8 cellular contexts compared by ENCODE assay signal in genomic region chr11:59058120-59058917, GRCh38.
DNase-seq lines count a peak whose midpoint lies in the region; ATAC-seq and FAIRE-seq lines count a peak whose summit lies in the region.
"Not testable (repeated sequence)": the region's sequence is repeated elsewhere in the genome, so short reads cannot be mapped to it uniquely, and the experiment has no call there.

No MANE protein-coding gene starts in this region.

- DNase-seq in D341Med (ENCODE audit: low spot score) (peak; percentile 83), HTR-8/SVneo (ENCODE audit: insufficient read length, low spot score) (peak; percentile 68), NOMO-1 treated with dmso at 0.1 percent for 144 hours (lab: John Stamatoyannopoulos, UW; ENCODE audit: unreplicated experiment) (peak; percentile 83), epithelial cell of prostate (ENCODE audit: low read depth, low spot score) (peak; percentile 81), middle frontal gyrus (ENCODE audit: extremely low spot score, low spot score) (peak; percentile 73)
- DNase-seq in activated CD8-positive, alpha-beta memory T cell treated with anti-CD3 and anti-CD28 coated beads, Interleukin-2, amount 50 U/mL, for 4 hours = peak; percentile 71
- DNase-seq in stimulated activated CD8-positive, alpha-beta memory T cell treated with anti-CD3 and anti-CD28 coated beads, Interleukin-15, amount 100 ng/mL, for 4 hours (ENCODE audit: low read depth in 2 of 2) = peak; percentile 19 to 51

- FAIRE-seq in HTR-8/SVneo (lab: Jason Lieb, UNC) = peak; percentile 40

- H3K27ac ChIP-seq in epithelial cell of prostate = not testable (repeated sequence)

- peak; percentile 91 for ATAC-seq in GM21447 (IDR thresholded peaks at IDR 0.05; ENCODE audit: unreplicated experiment)
